ENCODE assay signal across 1 cellular context in genomic region chr20:36474563-36474962, GRCh38.
TF ChIP-seq lines count a peak whose summit lies in the region.

No MANE protein-coding gene starts in this region.

TF ChIP-seq in HCT116, 20 proteins besides CTCF, POLR2A, EP300 and RAD21 (continued from another document):
- TF ChIP-seq ZBTB33 (IDR thresholded peaks at IDR 0.05; ENCODE audit: extremely low read depth, insufficient replicate concordance, low read length) (no peak), EZH2 (IDR thresholded peaks at IDR 0.05) (no peak), POLR2AphosphoS5 (IDR thresholded peaks at IDR 0.05; ENCODE audit: low read depth, low read length) (no peak), CBX3 (IDR thresholded peaks at IDR 0.05; ENCODE audit: low read depth) (no peak), FOSL1 (IDR thresholded peaks at IDR 0.05; ENCODE audit: low read depth) (no peak), JUND (IDR thresholded peaks at IDR 0.05) (no peak), TCF7L2 (IDR thresholded peaks at IDR 0.05; ENCODE audit: borderline replicate concordance, extremely low read depth, insufficient read depth, insufficient read length) (no peak), ELF1 (IDR thresholded peaks at IDR 0.05; ENCODE audit: borderline replicate concordance, low read depth) (no peak), REST (IDR thresholded peaks at IDR 0.05; ENCODE audit: low read depth) (no peak), EGR1 (IDR thresholded peaks at IDR 0.05; ENCODE audit: low read depth) (no peak), SP1 (IDR thresholded peaks at IDR 0.05; ENCODE audit: low read depth) (no peak), MAX (IDR thresholded peaks at IDR 0.05) (no peak)
